Comparison of ENCODE assay signal across 1 cellular context in the genomic region with DNA sequence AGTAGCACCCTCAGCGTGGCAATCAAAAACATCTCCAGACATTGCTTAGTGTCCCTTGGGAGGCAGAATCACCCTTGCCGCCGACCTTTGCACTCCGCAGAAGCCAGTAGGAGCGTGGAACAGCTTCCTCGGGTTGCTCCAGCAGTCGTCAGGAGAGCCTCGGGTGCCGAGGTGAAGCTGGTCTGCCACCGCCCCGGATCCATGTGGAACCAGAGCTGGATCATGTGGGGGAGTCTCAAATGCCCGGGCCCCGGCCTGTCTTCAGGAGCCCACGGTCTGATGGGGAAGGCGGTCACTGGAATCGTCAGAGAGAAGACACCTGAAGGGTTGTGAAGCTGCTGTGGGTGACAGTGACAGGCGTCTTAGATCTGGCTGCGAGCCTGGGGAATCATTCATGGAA.
TF ChIP-seq lines count a peak whose summit lies in the region.

No MANE protein-coding gene starts in this region.

TF ChIP-seq in HepG2, 621 proteins besides CTCF, POLR2A, EP300 and RAD21:
- TF ChIP-seq ATF7 (IDR thresholded peaks at IDR 0.05) (no peak), ATF7 (CRISPR knock-in tag; IDR thresholded peaks at IDR 0.05) (no peak), HNRNPLL (IDR thresholded peaks at IDR 0.05; ENCODE audit: low read depth, low read length, poor library complexity, severe bottlenecking) (peak; percentile 7), HNRNPL (IDR thresholded peaks at IDR 0.05; ENCODE audit: low read depth, low read length) (0 out of 2 replicates have a peak, but pooled peaks have one; percentile 26), CENPT (CRISPR knock-in tag; IDR thresholded peaks at IDR 0.05; ENCODE audit: low read depth) (no peak), ZNF720 (CRISPR knock-in tag; IDR thresholded peaks at IDR 0.05) (no peak), NR2F6 (IDR thresholded peaks at IDR 0.05) (no peak), NR2F6 (CRISPR knock-in tag; IDR thresholded peaks at IDR 0.05) (no peak), POGZ (CRISPR knock-in tag; IDR thresholded peaks at IDR 0.05) (no peak), ZNF17 (CRISPR knock-in tag; IDR thresholded peaks at IDR 0.05) (no peak), SUZ12 (IDR thresholded peaks at IDR 0.05; ENCODE audit: low read depth, low read length) (no peak), NPAS2 (CRISPR knock-in tag; IDR thresholded peaks at IDR 0.05; ENCODE audit: borderline replicate concordance) (no peak), ZNF337 (CRISPR knock-in tag; IDR thresholded peaks at IDR 0.05; ENCODE audit: borderline replicate concordance, low read depth) (no peak)
- TF ChIP-seq, protein P1, sequence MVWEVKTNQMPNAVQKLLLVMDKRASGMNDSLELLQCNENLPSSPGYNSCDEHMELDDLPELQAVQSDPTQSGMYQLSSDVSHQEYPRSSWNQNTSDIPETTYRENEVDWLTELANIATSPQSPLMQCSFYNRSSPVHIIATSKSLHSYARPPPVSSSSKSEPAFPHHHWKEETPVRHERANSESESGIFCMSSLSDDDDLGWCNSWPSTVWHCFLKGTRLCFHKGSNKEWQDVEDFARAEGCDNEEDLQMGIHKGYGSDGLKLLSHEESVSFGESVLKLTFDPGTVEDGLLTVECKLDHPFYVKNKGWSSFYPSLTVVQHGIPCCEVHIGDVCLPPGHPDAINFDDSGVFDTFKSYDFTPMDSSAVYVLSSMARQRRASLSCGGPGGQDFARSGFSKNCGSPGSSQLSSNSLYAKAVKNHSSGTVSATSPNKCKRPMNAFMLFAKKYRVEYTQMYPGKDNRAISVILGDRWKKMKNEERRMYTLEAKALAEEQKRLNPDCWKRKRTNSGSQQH (CRISPR knock-in tag; IDR thresholded peaks at IDR 0.05; ENCODE audit: low read depth): no peak
- TF ChIP-seq, protein P2, sequence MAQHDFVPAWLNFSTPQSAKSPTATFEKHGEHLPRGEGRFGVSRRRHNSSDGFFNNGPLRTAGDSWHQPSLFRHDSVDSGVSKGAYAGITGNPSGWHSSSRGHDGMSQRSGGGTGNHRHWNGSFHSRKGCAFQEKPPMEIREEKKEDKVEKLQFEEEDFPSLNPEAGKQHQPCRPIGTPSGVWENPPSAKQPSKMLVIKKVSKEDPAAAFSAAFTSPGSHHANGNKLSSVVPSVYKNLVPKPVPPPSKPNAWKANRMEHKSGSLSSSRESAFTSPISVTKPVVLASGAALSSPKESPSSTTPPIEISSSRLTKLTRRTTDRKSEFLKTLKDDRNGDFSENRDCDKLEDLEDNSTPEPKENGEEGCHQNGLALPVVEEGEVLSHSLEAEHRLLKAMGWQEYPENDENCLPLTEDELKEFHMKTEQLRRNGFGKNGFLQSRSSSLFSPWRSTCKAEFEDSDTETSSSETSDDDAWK (CRISPR knock-in tag; IDR thresholded peaks at IDR 0.05): no peak
